Comparison of ENCODE assay signal across 8 cellular contexts in genomic region chr3:48194446-48195071, GRCh38. TPM values are rescaled to one million over a fixed set of nuclear protein-coding genes. Genes with fewer than 3 reads are reported as not detected.
DNase-seq lines count a peak whose midpoint lies in the region; ATAC-seq, FAIRE-seq and TF ChIP-seq lines count a peak whose summit lies in the region.

No MANE protein-coding gene starts in this region.

- no peak overlapping the region for H3K27ac ChIP-seq in DND-41 (ENCODE audit: low read length)
- no peak overlapping the region for H3K27ac ChIP-seq in OCI-LY3 (ENCODE audit: low read length)
- H3K27ac ChIP-seq in kidney (ENCODE audit: low read depth in 2 of 2, low read length in 2 of 2), result no peak overlapping the region

- intact Hi-C loops in kidney (cut with DNase I), result no loop called here

- peak overlapping the region; percentile 41; the same call in 1 of the 2 replicates for H3K4me2 ChIP-seq in DND-41 (ENCODE audit: insufficient read depth, low read length)
- H3K4me2 ChIP-seq in OCI-LY3 (ENCODE audit: low read length), result peak overlapping the region; percentile 66

- FAIRE-seq in HTR-8/SVneo (lab: Jason Lieb, UNC), result no peak
- FAIRE-seq in bronchial epithelial cell (lab: Jason Lieb, UNC), result no peak
- FAIRE-seq in kidney (lab: Jason Lieb, UNC), result no peak

- H3K27me3 ChIP-seq in DND-41 (ENCODE audit: insufficient read depth, low read length, poor library complexity), result no peaks in the 10 kb centered on the region
- no peaks in the 10 kb centered on the region for H3K27me3 ChIP-seq in OCI-LY3 (ENCODE audit: low read depth, low read length)
- no peaks in the 10 kb centered on the region for H3K27me3 ChIP-seq in bronchial epithelial cell (ENCODE audit: control insufficient read depth, insufficient read depth, low read length)

- H2AFZ ChIP-seq in DND-41 (ENCODE audit: low read depth, low read length) (peak overlapping the region; percentile 25; the same call in 1 of the 2 replicates), OCI-LY3 (ENCODE audit: low read depth, low read length) (peak overlapping the region; percentile 73)

- H3K9ac ChIP-seq in DND-41 (ENCODE audit: low read depth, low read length), result no peak overlapping the region
- H3K9ac ChIP-seq in OCI-LY3 (ENCODE audit: low read length), result peak overlapping the region; percentile 0; the same call in 1 of the 2 replicates
- no peak overlapping the region for H3K9ac ChIP-seq in kidney (ENCODE audit: low read length in 2 of 2)

- DNase-seq in DND-41 (peak; percentile 54), HTR-8/SVneo (ENCODE audit: insufficient read length, low spot score) (peak; percentile 81), bronchial epithelial cell (ENCODE audit: low read depth) (peak; percentile 68), kidney (peak; percentile 67), superior temporal gyrus (ENCODE audit: extremely low spot score) (peak; percentile 80)

- H3K79me2 ChIP-seq in DND-41 (ENCODE audit: insufficient read depth, low read length) (no peaks in the 10 kb centered on the region), OCI-LY3 (ENCODE audit: low read length) (no peaks in the 10 kb centered on the region)

- H3K9me3 ChIP-seq in DND-41 (ENCODE audit: insufficient read depth, low read length, severe bottlenecking) (no peaks in the 10 kb centered on the region), OCI-LY3 (ENCODE audit: insufficient read depth, low read length) (no peaks in the 10 kb centered on the region), kidney (ENCODE audit: control insufficient read depth in 1 of 2, low read length in 2 of 2) (no peaks in the 10 kb centered on the region)

- H3K36me3 ChIP-seq in DND-41 (ENCODE audit: insufficient read depth, low read length) (no peaks in the 10 kb centered on the region), OCI-LY3 (replicated peaks; ENCODE audit: low read depth, low read length) (no peaks in the 10 kb centered on the region), bronchial epithelial cell (ENCODE audit: control insufficient read depth, insufficient read depth, low read length) (no peaks in the 10 kb centered on the region), kidney (ENCODE audit: control insufficient read depth in 1 of 2, insufficient read depth in 2 of 2, low read length in 2 of 2) (no peaks in the 10 kb centered on the region)

- H3K4me1 ChIP-seq in DND-41 (ENCODE audit: insufficient read depth, low read length), result peaks cover 6% of the 10 kb centered on the region
- H3K4me1 ChIP-seq in OCI-LY3 (ENCODE audit: low read length), result peaks cover 14% of the 10 kb centered on the region
- no peaks in the 10 kb centered on the region for H3K4me1 ChIP-seq in kidney (ENCODE audit: control insufficient read depth in 1 of 2, insufficient read depth in 1 of 2, low read depth in 1 of 2, low read length in 2 of 2)

- peak; percentile 87 for TF ChIP-seq CTCF in DND-41 (IDR thresholded peaks at IDR 0.05; ENCODE audit: borderline replicate concordance, extremely low read depth, low read length, poor library complexity, severe bottlenecking)
- TF ChIP-seq CTCF in OCI-LY3 (IDR thresholded peaks at IDR 0.05; ENCODE audit: low read depth, low read length), result peak; percentile 97
- TF ChIP-seq CTCF in bronchial epithelial cell (IDR thresholded peaks at IDR 0.05; ENCODE audit: insufficient read depth, low read length, severe bottlenecking), result peak; percentile 76
- TF ChIP-seq CTCF in kidney (IDR thresholded peaks at IDR 0.05; ENCODE audit: borderline replicate concordance, extremely low read depth, insufficient read depth), result peak; percentile 75

- H4K20me1 ChIP-seq in DND-41 (ENCODE audit: insufficient read depth, low read length) (no peaks in the 10 kb centered on the region), OCI-LY3 (ENCODE audit: insufficient read depth, low read length) (no peaks in the 10 kb centered on the region)

- no peak overlapping the region for H3K4me3 ChIP-seq in DND-41 (ENCODE audit: low read depth in 1 of 2, low read length in 2 of 2)
- peak overlapping the region; percentile 38; the same call in 1 of the 2 replicates for H3K4me3 ChIP-seq in OCI-LY3 (ENCODE audit: low read length)
- no peak overlapping the region for H3K4me3 ChIP-seq in bronchial epithelial cell (ENCODE audit: low read depth, low read length)
- H3K4me3 ChIP-seq in kidney (ENCODE audit: low read length in 2 of 2), result no peak overlapping the region

- ATAC-seq in DND-41 (ENCODE audit: insufficient read depth, low read depth), result peak; percentile 50; the same call in 2 of the 3 replicates
- ATAC-seq in HG02852 (IDR thresholded peaks at IDR 0.05; ENCODE audit: unreplicated experiment), result no peak
- ATAC-seq in HG02798 (IDR thresholded peaks at IDR 0.05; ENCODE audit: poor library complexity, unreplicated experiment), result no peak

RNA-seq across cellular contexts. Expression of gene CDC25A, which starts 6.3 kb away (rescaled TPM):
- 1.5 and 2.4 TPM in 2 replicates for total RNA-seq in bronchial epithelial cell
- 0.88 TPM for total RNA-seq in kidney
- polyA plus RNA-seq in kidney (ENCODE audit: insufficient read depth, low read depth, low replicate concordance), result 1.6 TPM

RNA-seq across cellular contexts. Expression of gene CAMP, which starts 28.7 kb away (rescaled TPM):
- total RNA-seq in bronchial epithelial cell (11.3 and 22.1 TPM in 2 replicates), kidney (not detected)
- not detected for polyA plus RNA-seq in kidney (ENCODE audit: insufficient read depth, low read depth, low replicate concordance)

RNA-seq across cellular contexts. Expression of gene ZNF589, which starts 46.3 kb away (rescaled TPM):
- total RNA-seq in bronchial epithelial cell (3.7 and 5.8 TPM in 2 replicates), kidney (13.3 TPM)
- 6.5 TPM for polyA plus RNA-seq in kidney (ENCODE audit: insufficient read depth, low read depth, low replicate concordance)

Comparison
In these comparisons a context has a peak if more than half of its experiments do, and no peak if none do; other contexts are left out.
1. RNA of gene CAMP, which starts 28.7 kb away (total RNA-seq): 11.3 to 22.1 TPM in bronchial epithelial cell; not detected in kidney (single experiment); every median in the first group is over 10 times any median in the second.
2. Peak in every context shown above with its lines, with median percentiles within 50 percentile points of each other: DNase-seq and CTCF ChIP-seq.